ENCODE assay signal across 21 cellular contexts in the genomic region with DNA sequence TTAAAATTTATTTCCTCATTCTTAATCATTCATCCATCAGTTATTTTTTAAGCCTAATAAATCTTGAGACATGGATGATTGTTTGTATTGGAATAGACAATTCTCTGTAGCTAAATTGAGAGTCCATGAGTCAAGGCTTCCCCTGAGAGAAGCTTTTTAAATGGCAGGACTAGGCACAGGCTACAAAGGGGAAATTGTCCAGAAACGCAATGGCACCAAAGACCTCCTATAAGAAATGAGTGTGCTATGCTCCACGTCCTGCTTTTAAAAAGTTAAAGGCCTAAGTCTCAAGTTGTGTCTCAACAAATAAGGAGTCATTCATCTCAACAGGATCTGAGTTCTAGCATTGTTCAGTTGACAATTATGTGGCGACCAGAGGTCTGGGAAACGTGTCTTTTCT.
"Had no signal": no experiment of that assay in that cellular context is flagged by ENCODE, and none has a peak within 500 bp of the region (broad histone marks: within the 10 kb centered on the region; RNA-seq: fewer than 3 reads in every experiment).

No MANE protein-coding gene starts in this region.

- H3K27ac ChIP-seq: esophagus muscularis mucosa, sigmoid colon, spleen, thyroid gland had no signal

- H3K27me3 Mint-ChIP-seq: activated CD4-positive, alpha-beta T cell treated with anti-CD3 and anti-CD28 coated beads, Interleukin-2, amount 10 ng/mL, durations not matched to agents 24 days and 14 days; activated naive CD8-positive, alpha-beta T cell treated with anti-CD3 and anti-CD28 coated beads, Interleukin-2, amount 50 U/mL, for 24 hours; memory B cell had no signal

- DNase-seq: activated CD4-positive, alpha-beta T cell treated with anti-CD3 and anti-CD28 coated beads, Interleukin-2, amount 10 ng/mL, durations not matched to agents 24 days and 14 days; activated CD4-positive, CD25-positive, alpha-beta regulatory T cell; activated CD8-positive, alpha-beta T cell treated with anti-CD3 and anti-CD28 coated beads, Interleukin-2, amount 10 ng/mL, durations not matched to agents 7 days and 5 days; activated naive CD4-positive, alpha-beta T cell treated with anti-CD3 and anti-CD28 coated beads for 36 hours; activated naive CD8-positive, alpha-beta T cell treated with anti-CD3 and anti-CD28 coated beads, Interleukin-2, amount 50 U/mL, for 24 hours; activated T-cell treated with anti-CD3 and anti-CD28 coated beads, Interleukin-2, amount 50 U/mL, for 4 hours; aorta; cerebellar nuclear complex; effector CD4-positive, alpha-beta T cell; immature natural killer cell; left ventricle myocardium superior; naive thymus-derived CD8-positive, alpha-beta T cell; sigmoid colon; spleen; stimulated activated CD4-positive, alpha-beta T cell treated with anti-CD3 and anti-CD28 coated beads, Interleukin-4, amount 100 ng/mL, for 4 hours; T-helper 1 cell; T-helper 9 cell; thyroid gland had no signal

- H3K4me1 ChIP-seq: esophagus muscularis mucosa, sigmoid colon, spleen, thyroid gland had no signal

- H3K36me3 Mint-ChIP-seq: immature natural killer cell; memory B cell; stimulated activated memory B cell treated with anti-CD40 and anti-IgM and Interleukin-4, amounts not matched to agents 10 μg/mL and 1 μg/mL and 100 μg/mL, for 72 hours had no signal

- H3K4me3 Mint-ChIP-seq: activated CD4-positive, alpha-beta T cell treated with anti-CD3 and anti-CD28 coated beads, Interleukin-2, amount 10 ng/mL, durations not matched to agents 24 days and 14 days; activated CD8-positive, alpha-beta T cell treated with anti-CD3 and anti-CD28 coated beads, Interleukin-2, amount 10 ng/mL, durations not matched to agents 7 days and 5 days; activated naive CD4-positive, alpha-beta T cell treated with anti-CD3 and anti-CD28 coated beads for 36 hours; activated naive CD8-positive, alpha-beta T cell treated with anti-CD3 and anti-CD28 coated beads, Interleukin-2, amount 50 U/mL, for 24 hours; activated T-cell treated with anti-CD3 and anti-CD28 coated beads, Interleukin-2, amount 50 U/mL, for 4 hours; immature natural killer cell; memory B cell; naive thymus-derived CD8-positive, alpha-beta T cell; stimulated activated memory B cell treated with anti-CD40 and anti-IgM and Interleukin-4, amounts not matched to agents 10 μg/mL and 1 μg/mL and 100 μg/mL, for 72 hours had no signal

- H3K9me3 ChIP-seq: esophagus muscularis mucosa, sigmoid colon, spleen, thyroid gland had no signal

- H3K36me3 ChIP-seq: esophagus muscularis mucosa, sigmoid colon, spleen, thyroid gland had no signal

- H3K4me1 Mint-ChIP-seq: activated CD4-positive, alpha-beta T cell treated with anti-CD3 and anti-CD28 coated beads, Interleukin-2, amount 10 ng/mL, durations not matched to agents 24 days and 14 days; activated naive CD8-positive, alpha-beta T cell treated with anti-CD3 and anti-CD28 coated beads, Interleukin-2, amount 50 U/mL, for 24 hours; immature natural killer cell; stimulated activated memory B cell treated with anti-CD40 and anti-IgM and Interleukin-4, amounts not matched to agents 10 μg/mL and 1 μg/mL and 100 μg/mL, for 72 hours had no signal

- H3K9me3 Mint-ChIP-seq: activated CD4-positive, alpha-beta T cell treated with anti-CD3 and anti-CD28 coated beads, Interleukin-2, amount 10 ng/mL, durations not matched to agents 24 days and 14 days; activated naive CD4-positive, alpha-beta T cell treated with anti-CD3 and anti-CD28 coated beads for 36 hours; activated naive CD8-positive, alpha-beta T cell treated with anti-CD3 and anti-CD28 coated beads, Interleukin-2, amount 50 U/mL, for 24 hours; activated T-cell treated with anti-CD3 and anti-CD28 coated beads, Interleukin-2, amount 50 U/mL, for 4 hours; memory B cell; naive thymus-derived CD8-positive, alpha-beta T cell; stimulated activated memory B cell treated with anti-CD40 and anti-IgM and Interleukin-4, amounts not matched to agents 10 μg/mL and 1 μg/mL and 100 μg/mL, for 72 hours had no signal

- H3K4me3 ChIP-seq: esophagus muscularis mucosa, sigmoid colon, spleen, thyroid gland had no signal

- H3K27ac Mint-ChIP-seq: activated CD4-positive, alpha-beta T cell treated with anti-CD3 and anti-CD28 coated beads, Interleukin-2, amount 10 ng/mL, durations not matched to agents 24 days and 14 days; activated CD8-positive, alpha-beta T cell treated with anti-CD3 and anti-CD28 coated beads, Interleukin-2, amount 10 ng/mL, durations not matched to agents 7 days and 5 days; activated naive CD4-positive, alpha-beta T cell treated with anti-CD3 and anti-CD28 coated beads for 36 hours; activated naive CD8-positive, alpha-beta T cell treated with anti-CD3 and anti-CD28 coated beads, Interleukin-2, amount 50 U/mL, for 24 hours; immature natural killer cell; memory B cell; naive thymus-derived CD8-positive, alpha-beta T cell; stimulated activated memory B cell treated with anti-CD40 and anti-IgM and Interleukin-4, amounts not matched to agents 10 μg/mL and 1 μg/mL and 100 μg/mL, for 72 hours had no signal

- H3K27me3 ChIP-seq: esophagus muscularis mucosa, sigmoid colon, spleen, thyroid gland had no signal
